22 cellular contexts compared by ENCODE assay signal in the genomic region with DNA sequence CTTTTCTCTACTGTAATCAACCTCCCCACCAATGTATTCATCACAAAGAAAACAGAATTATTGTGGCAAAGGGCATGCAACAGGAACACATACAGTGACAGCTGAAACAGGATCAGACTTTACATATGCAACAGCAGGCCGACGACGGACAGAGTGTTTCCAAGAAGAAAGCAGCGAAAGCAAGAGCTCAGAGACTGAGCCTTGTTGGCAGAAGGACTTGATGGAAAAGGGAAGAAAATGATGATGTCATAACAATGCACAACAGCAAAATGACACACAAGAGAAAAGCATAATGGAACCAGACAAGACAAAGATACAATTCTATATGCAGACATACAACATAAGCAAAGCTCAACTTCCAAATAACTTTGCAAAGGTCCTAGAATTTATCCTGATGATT.
"Had no signal": no experiment of that assay in that cellular context is flagged by ENCODE, and none has a peak within 500 bp of the region (broad histone marks: within the 10 kb centered on the region; RNA-seq: fewer than 3 reads in every experiment).

No MANE protein-coding gene starts in this region.

- H3K4me3 Mint-ChIP-seq: activated T-cell treated with anti-CD3 and anti-CD28 coated beads, Interleukin-2, amount 50 U/mL, for 72 hours; dendritic cell treated with granulocyte-macrophage colony-stimulating factor and Interleukin-4, amounts not matched to agents 40 ng/mL and 50 ng/mL, for 4 days; memory B cell; naive thymus-derived CD4-positive, alpha-beta T cell; stimulated activated naive B cell treated with anti-CD40 and anti-IgM and Interleukin-4, amounts not matched to agents 10 μg/mL and 1 μg/mL and 100 μg/mL, for 72 hours had no signal

- FAIRE-seq: kidney had no signal

- H3K4me1 ChIP-seq: breast epithelium, foreskin keratinocyte, left lung, spleen, upper lobe of right lung had no signal

- H3K27ac Mint-ChIP-seq: activated T-cell treated with anti-CD3 and anti-CD28 coated beads, Interleukin-2, amount 50 U/mL, for 72 hours; dendritic cell treated with granulocyte-macrophage colony-stimulating factor and Interleukin-4, amounts not matched to agents 40 ng/mL and 50 ng/mL, for 4 days; memory B cell; naive thymus-derived CD4-positive, alpha-beta T cell had no signal

- H3K9me3 ChIP-seq: breast epithelium, left lung, ovary, spleen, upper lobe of right lung had no signal

- DNase-seq: activated CD4-positive, alpha-beta T cell treated with anti-CD3 and anti-CD28 coated beads for 1 hour; activated CD8-positive, alpha-beta memory T cell treated with anti-CD3 and anti-CD28 coated beads for 24 hours; activated CD8-positive, alpha-beta memory T cell treated with anti-CD3 and anti-CD28 coated beads, Interleukin-2, amount 50 U/mL, for 48 hours; activated effector memory CD4-positive, alpha-beta T cell treated with anti-CD3 and anti-CD28 coated beads, Interleukin-2, amount 50 U/mL, for 16 hours; activated naive CD4-positive, alpha-beta T cell treated with anti-CD3 and anti-CD28 coated beads, Interleukin-2, amount 50 U/mL, for 16 hours; activated T-cell treated with anti-CD3 and anti-CD28 coated beads, Interleukin-2, amount 50 U/mL, for 72 hours; aorta; effector memory CD4-positive, alpha-beta T cell; foreskin keratinocyte; kidney; left lung; naive thymus-derived CD4-positive, alpha-beta T cell; ovary; spleen; stimulated activated naive B cell treated with anti-CD40 and anti-IgM and Interleukin-4, amounts not matched to agents 10 μg/mL and 1 μg/mL and 100 μg/mL, for 72 hours; T-helper 2 cell; upper lobe of right lung; WERI-Rb-1 had no signal

- H3K4me1 Mint-ChIP-seq: memory B cell; stimulated activated naive B cell treated with anti-CD40 and anti-IgM and Interleukin-4, amounts not matched to agents 10 μg/mL and 1 μg/mL and 100 μg/mL, for 72 hours had no signal

- H3K9me3 Mint-ChIP-seq: activated T-cell treated with anti-CD3 and anti-CD28 coated beads, Interleukin-2, amount 50 U/mL, for 72 hours; dendritic cell treated with granulocyte-macrophage colony-stimulating factor and Interleukin-4, amounts not matched to agents 40 ng/mL and 50 ng/mL, for 4 days; memory B cell; naive thymus-derived CD4-positive, alpha-beta T cell; stimulated activated naive B cell treated with anti-CD40 and anti-IgM and Interleukin-4, amounts not matched to agents 10 μg/mL and 1 μg/mL and 100 μg/mL, for 72 hours had no signal

- H3K27me3 Mint-ChIP-seq: dendritic cell treated with granulocyte-macrophage colony-stimulating factor and Interleukin-4, amounts not matched to agents 40 ng/mL and 50 ng/mL, for 4 days; memory B cell; naive thymus-derived CD4-positive, alpha-beta T cell; stimulated activated naive B cell treated with anti-CD40 and anti-IgM and Interleukin-4, amounts not matched to agents 10 μg/mL and 1 μg/mL and 100 μg/mL, for 72 hours had no signal

- H3K27me3 ChIP-seq: breast epithelium, foreskin keratinocyte, left lung, ovary, spleen, upper lobe of right lung had no signal

- H3K36me3 ChIP-seq: breast epithelium, left lung, ovary, WERI-Rb-1 had no signal

- H3K27ac ChIP-seq: breast epithelium, foreskin keratinocyte, left lung, ovary, upper lobe of right lung, WERI-Rb-1 had no signal

- ATAC-seq: activated T-cell treated with anti-CD3 and anti-CD28 coated beads, Interleukin-2, amount 50 U/mL, for 72 hours; foreskin keratinocyte; left lung; naive thymus-derived CD4-positive, alpha-beta T cell; sciatic nerve; stimulated activated naive B cell treated with anti-CD40 and anti-IgM and Interleukin-4, amounts not matched to agents 10 μg/mL and 1 μg/mL and 100 μg/mL, for 72 hours; upper lobe of right lung had no signal

- H3K4me3 ChIP-seq: breast epithelium, left lung, ovary, spleen, upper lobe of right lung had no signal
